Comparison of ENCODE assay signal across 8 cellular contexts in genomic region chr1:147599362-147600118, GRCh38. TPM values are rescaled to one million over a fixed set of nuclear protein-coding genes. Genes with fewer than 3 reads are reported as not detected.
DNase-seq lines count a peak whose midpoint lies in the region; ATAC-seq and TF ChIP-seq lines count a peak whose summit lies in the region.

No MANE protein-coding gene starts in this region.

- no peaks in the 10 kb centered on the region for H3K9me3 ChIP-seq in breast epithelium

- peak; percentile 95 for DNase-seq in NCI-H2171 treated with DMSO at 0.1 percent for 48 hours (lab: John Stamatoyannopoulos, UW)
- peak; percentile 94 to 98 for DNase-seq in breast epithelium (ENCODE audit: low spot score in 2 of 2)
- DNase-seq in iPS-NIHi11 (ENCODE audit: low spot score), result peak; percentile 93

- no peaks in the 10 kb centered on the region for H3K27me3 ChIP-seq in breast epithelium

- peaks cover 0 to 4% of the 10 kb centered on the region in 2 donors for H3K4me1 ChIP-seq in breast epithelium

- H3K27ac ChIP-seq in 22Rv1 (peak overlapping the region; percentile 75), VCaP (peak overlapping the region; percentile 83), breast epithelium (peak overlapping the region; percentile 91 to 94), skin epidermis (peak overlapping the region; percentile 57 to 90 (median 84))

- no peak for TF ChIP-seq CTCF in 22Rv1 (IDR thresholded peaks at IDR 0.05)
- no peak for TF ChIP-seq CTCF in VCaP (conservative IDR thresholded peaks at IDR 0.05)
- no peak for TF ChIP-seq CTCF in breast epithelium (IDR thresholded peaks at IDR 0.05)

- no peaks in the 10 kb centered on the region for H3K36me3 ChIP-seq in breast epithelium

- TF ChIP-seq POLR2A in breast epithelium (IDR thresholded peaks at IDR 0.05), result peak; percentile 60

- intact Hi-C loops in breast epithelium (cut with DNase I; ENCODE audit: low total_unique reads), result no loop called here

- peak; percentile 51 for ATAC-seq in GM18873 (IDR thresholded peaks at IDR 0.05; ENCODE audit: low FRiP score, unreplicated experiment)
- peak; percentile 73 for ATAC-seq in HG03108 (IDR thresholded peaks at IDR 0.05; ENCODE audit: unreplicated experiment)

- H3K4me3 ChIP-seq in breast epithelium (peak overlapping the region; percentile 65 to 96 (median 75)), skin epidermis (peak overlapping the region; percentile 60 to 78 (median 67))

RNA-seq across cellular contexts. Expression of gene BCL9, which starts 58.2 kb away (rescaled TPM):
- 10 to 100 TPM; 10.7 to 13.8 (median 12.5) TPM for total RNA-seq in breast epithelium

Comparison
In these comparisons a context has a peak if more than half of its experiments do, and no peak if none do; other contexts are left out.
1. Peak in every context shown above with its lines: DNase-seq, ATAC-seq, H3K4me3 ChIP-seq and H3K27ac ChIP-seq.